18 cellular contexts compared by ENCODE assay signal in the genomic region with DNA sequence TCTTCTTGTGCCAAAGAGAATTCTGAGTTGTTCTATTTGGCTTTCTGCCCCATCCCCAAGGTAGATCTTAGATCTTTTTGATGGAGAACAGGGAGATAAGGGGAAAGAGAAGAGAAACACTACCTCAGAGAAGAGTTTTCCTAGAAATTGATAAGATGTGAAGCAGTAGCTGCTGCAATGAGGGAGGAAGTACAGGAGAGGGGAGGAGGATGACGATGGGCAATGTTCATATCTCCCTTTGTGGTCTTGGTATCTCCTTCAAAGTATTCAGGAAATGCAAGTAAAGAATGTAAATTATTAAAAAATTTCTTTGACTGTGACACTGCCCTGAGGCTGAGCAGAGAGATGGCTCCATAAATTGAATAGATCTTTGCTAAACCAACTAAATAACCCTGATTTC.
"Had no signal": no experiment of that assay in that cellular context is flagged by ENCODE, and none has a peak within 500 bp of the region (broad histone marks: within the 10 kb centered on the region; RNA-seq: fewer than 3 reads in every experiment).

No MANE protein-coding gene starts in this region.

- H3K9me3 ChIP-seq: left ventricle myocardium inferior, ovary, right lobe of liver had no signal

- H3K4me1 Mint-ChIP-seq: neural crest cell had no signal

- DNase-seq: activated CD4-positive, alpha-beta T cell treated with anti-CD3 and anti-CD28 coated beads, Interleukin-2, amount 50 U/mL, for 4 hours; activated gamma-delta T cell; amniotic stem cell; dorsolateral prefrontal cortex; endodermal cell; head of caudate nucleus; kidney glomerular epithelial cell; left ventricle myocardium inferior; mammary epithelial cell; ovary; right lobe of liver; small intestine; stimulated activated CD4-positive, alpha-beta T cell treated with anti-CD3 and anti-CD28 coated beads, Interleukin-4, amount 100 ng/mL, for 1 hour had no signal

- H3K4me3 Mint-ChIP-seq: activated naive CD4-positive, alpha-beta T cell treated with anti-CD3 and anti-CD28 coated beads, Interleukin-2, amount 50 U/mL, for 24 hours; endodermal cell; neural crest cell; stimulated activated memory B cell treated with anti-CD40 and anti-IgM and Interleukin-4, amounts not matched to agents 10 μg/mL and 1 μg/mL and 100 μg/mL, for 72 hours; T-helper 1 cell treated with Interleukin-12 subunit alpha and Interleukin-12 subunit beta and Interleukin-4 antibody, amounts not matched to agents 30 μg/mL and 1 μg/mL, for 36 hours had no signal

- H3K4me3 ChIP-seq: dorsolateral prefrontal cortex, left ventricle myocardium inferior, ovary, right lobe of liver had no signal

- H3K9me3 Mint-ChIP-seq: activated naive CD4-positive, alpha-beta T cell treated with anti-CD3 and anti-CD28 coated beads, Interleukin-2, amount 50 U/mL, for 24 hours; endodermal cell; neural crest cell; stimulated activated memory B cell treated with anti-CD40 and anti-IgM and Interleukin-4, amounts not matched to agents 10 μg/mL and 1 μg/mL and 100 μg/mL, for 72 hours had no signal

- H3K27ac Mint-ChIP-seq: activated naive CD4-positive, alpha-beta T cell treated with anti-CD3 and anti-CD28 coated beads, Interleukin-2, amount 50 U/mL, for 24 hours; endodermal cell; stimulated activated memory B cell treated with anti-CD40 and anti-IgM and Interleukin-4, amounts not matched to agents 10 μg/mL and 1 μg/mL and 100 μg/mL, for 72 hours; T-helper 1 cell treated with Interleukin-12 subunit alpha and Interleukin-12 subunit beta and Interleukin-4 antibody, amounts not matched to agents 30 μg/mL and 1 μg/mL, for 36 hours had no signal

- H3K27ac ChIP-seq: dorsolateral prefrontal cortex, epithelial cell of prostate, left ventricle myocardium inferior, ovary, right lobe of liver had no signal

- ATAC-seq: right lobe of liver; stimulated activated memory B cell treated with anti-CD40 and anti-IgM and Interleukin-4, amounts not matched to agents 10 μg/mL and 1 μg/mL and 100 μg/mL, for 72 hours had no signal

- H3K36me3 Mint-ChIP-seq: activated naive CD4-positive, alpha-beta T cell treated with anti-CD3 and anti-CD28 coated beads, Interleukin-2, amount 50 U/mL, for 24 hours; stimulated activated memory B cell treated with anti-CD40 and anti-IgM and Interleukin-4, amounts not matched to agents 10 μg/mL and 1 μg/mL and 100 μg/mL, for 72 hours had no signal

- H3K36me3 ChIP-seq: left ventricle myocardium inferior, ovary, right lobe of liver had no signal

- H3K4me1 ChIP-seq: left ventricle myocardium inferior, right lobe of liver had no signal

- H3K27me3 ChIP-seq: dorsolateral prefrontal cortex, ovary, right lobe of liver had no signal
